1 cellular context compared by ENCODE assay signal in the genomic region with DNA sequence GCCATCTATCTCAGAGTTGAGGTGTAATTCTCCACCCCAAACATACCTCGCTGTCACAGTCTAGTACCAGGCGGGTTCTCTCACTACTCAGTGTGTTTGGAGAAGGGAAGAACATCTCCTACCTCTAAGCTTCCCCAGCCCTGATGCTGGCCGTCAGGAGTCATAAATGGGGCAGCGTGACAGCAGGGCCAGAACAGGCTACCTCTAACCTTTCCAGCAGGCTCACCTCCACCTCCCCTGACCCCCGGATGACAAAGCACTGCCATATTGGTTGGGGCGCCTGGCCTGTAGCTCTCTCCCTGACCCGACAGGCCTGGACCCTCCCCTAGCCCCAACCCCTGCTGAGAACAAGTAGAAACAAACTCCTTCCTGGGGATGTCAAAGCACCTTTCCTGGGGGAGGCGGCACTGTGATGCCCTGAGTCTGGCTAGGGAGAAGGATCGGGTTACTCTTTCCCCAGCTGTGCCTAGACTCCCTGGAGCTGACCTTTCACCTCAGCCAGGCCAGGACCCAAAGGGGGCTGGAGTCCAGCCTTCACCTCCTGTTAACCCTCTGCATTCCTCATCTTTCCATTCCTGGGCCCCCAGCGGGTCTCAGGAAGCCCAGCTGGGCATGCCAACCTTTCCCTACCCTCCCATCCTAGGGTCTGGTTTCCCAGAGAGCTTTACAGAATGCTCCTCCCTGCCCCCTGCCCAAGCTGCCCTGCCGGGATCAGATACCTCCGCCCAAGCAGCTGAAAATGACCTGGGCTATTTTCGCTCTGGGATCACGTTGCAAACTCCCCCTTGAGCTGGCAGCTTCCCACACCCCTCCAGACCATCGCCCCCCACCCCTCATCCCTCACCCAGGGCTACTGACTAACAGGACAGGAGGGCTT.
TF ChIP-seq lines count a peak whose summit lies in the region.

No MANE protein-coding gene starts in this region.

TF ChIP-seq in HCT116, 20 proteins besides CTCF, POLR2A, EP300 and RAD21 (continued from another document):
- TF ChIP-seq, protein P1, sequence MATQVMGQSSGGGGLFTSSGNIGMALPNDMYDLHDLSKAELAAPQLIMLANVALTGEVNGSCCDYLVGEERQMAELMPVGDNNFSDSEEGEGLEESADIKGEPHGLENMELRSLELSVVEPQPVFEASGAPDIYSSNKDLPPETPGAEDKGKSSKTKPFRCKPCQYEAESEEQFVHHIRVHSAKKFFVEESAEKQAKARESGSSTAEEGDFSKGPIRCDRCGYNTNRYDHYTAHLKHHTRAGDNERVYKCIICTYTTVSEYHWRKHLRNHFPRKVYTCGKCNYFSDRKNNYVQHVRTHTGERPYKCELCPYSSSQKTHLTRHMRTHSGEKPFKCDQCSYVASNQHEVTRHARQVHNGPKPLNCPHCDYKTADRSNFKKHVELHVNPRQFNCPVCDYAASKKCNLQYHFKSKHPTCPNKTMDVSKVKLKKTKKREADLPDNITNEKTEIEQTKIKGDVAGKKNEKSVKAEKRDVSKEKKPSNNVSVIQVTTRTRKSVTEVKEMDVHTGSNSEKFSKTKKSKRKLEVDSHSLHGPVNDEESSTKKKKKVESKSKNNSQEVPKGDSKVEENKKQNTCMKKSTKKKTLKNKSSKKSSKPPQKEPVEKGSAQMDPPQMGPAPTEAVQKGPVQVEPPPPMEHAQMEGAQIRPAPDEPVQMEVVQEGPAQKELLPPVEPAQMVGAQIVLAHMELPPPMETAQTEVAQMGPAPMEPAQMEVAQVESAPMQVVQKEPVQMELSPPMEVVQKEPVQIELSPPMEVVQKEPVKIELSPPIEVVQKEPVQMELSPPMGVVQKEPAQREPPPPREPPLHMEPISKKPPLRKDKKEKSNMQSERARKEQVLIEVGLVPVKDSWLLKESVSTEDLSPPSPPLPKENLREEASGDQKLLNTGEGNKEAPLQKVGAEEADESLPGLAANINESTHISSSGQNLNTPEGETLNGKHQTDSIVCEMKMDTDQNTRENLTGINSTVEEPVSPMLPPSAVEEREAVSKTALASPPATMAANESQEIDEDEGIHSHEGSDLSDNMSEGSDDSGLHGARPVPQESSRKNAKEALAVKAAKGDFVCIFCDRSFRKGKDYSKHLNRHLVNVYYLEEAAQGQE (IDR thresholded peaks at IDR 0.05; ENCODE audit: low read depth): no peak
- TF ChIP-seq SIN3A (IDR thresholded peaks at IDR 0.05; ENCODE audit: low read depth) (no peak), FOSL1 (IDR thresholded peaks at IDR 0.05; ENCODE audit: low read depth) (no peak), SP1 (IDR thresholded peaks at IDR 0.05; ENCODE audit: low read depth) (no peak), EGR1 (IDR thresholded peaks at IDR 0.05; ENCODE audit: low read depth) (no peak), CEBPB (IDR thresholded peaks at IDR 0.05; ENCODE audit: low read depth) (no peak), POLR2AphosphoS5 (IDR thresholded peaks at IDR 0.05; ENCODE audit: low read depth, low read length) (no peak), TCF7L2 (IDR thresholded peaks at IDR 0.05; ENCODE audit: borderline replicate concordance, extremely low read depth, insufficient read depth, insufficient read length) (no peak), ELF1 (IDR thresholded peaks at IDR 0.05; ENCODE audit: borderline replicate concordance, low read depth) (no peak), EZH2 (IDR thresholded peaks at IDR 0.05) (no peak), JUND (IDR thresholded peaks at IDR 0.05) (no peak), SRF (IDR thresholded peaks at IDR 0.05; ENCODE audit: low read depth) (no peak)
- TF ChIP-seq, protein P2, sequence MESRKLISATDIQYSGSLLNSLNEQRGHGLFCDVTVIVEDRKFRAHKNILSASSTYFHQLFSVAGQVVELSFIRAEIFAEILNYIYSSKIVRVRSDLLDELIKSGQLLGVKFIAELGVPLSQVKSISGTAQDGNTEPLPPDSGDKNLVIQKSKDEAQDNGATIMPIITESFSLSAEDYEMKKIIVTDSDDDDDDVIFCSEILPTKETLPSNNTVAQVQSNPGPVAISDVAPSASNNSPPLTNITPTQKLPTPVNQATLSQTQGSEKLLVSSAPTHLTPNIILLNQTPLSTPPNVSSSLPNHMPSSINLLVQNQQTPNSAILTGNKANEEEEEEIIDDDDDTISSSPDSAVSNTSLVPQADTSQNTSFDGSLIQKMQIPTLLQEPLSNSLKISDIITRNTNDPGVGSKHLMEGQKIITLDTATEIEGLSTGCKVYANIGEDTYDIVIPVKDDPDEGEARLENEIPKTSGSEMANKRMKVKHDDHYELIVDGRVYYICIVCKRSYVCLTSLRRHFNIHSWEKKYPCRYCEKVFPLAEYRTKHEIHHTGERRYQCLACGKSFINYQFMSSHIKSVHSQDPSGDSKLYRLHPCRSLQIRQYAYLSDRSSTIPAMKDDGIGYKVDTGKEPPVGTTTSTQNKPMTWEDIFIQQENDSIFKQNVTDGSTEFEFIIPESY (IDR thresholded peaks at IDR 0.05; ENCODE audit: extremely low read depth, insufficient replicate concordance, low read length): no peak
